In genomic region chr6:35824552-35825192, GRCh38 we compare ENCODE assay signal across 8 cellular contexts. TPM values are rescaled to one million over a fixed set of nuclear protein-coding genes. Genes with fewer than 3 reads are reported as not detected.
"Had no signal": no experiment of that assay in that cellular context is flagged by ENCODE, and none has a peak within 500 bp of the region (broad histone marks: within the 10 kb centered on the region; RNA-seq: fewer than 3 reads in every experiment).

No MANE protein-coding gene starts in this region.

- H3K4me3 ChIP-seq: GM23338 had no signal

- ATAC-seq: GM23338 had no signal

- DNase-seq: H9, HCEC 1CT, KBM-7 had no signal

- H2AFZ ChIP-seq: GM23338 had no signal

- H3K27ac ChIP-seq: HL-60 had no signal

- H3K4me2 ChIP-seq: GM23338 had no signal

RNA-seq across cellular contexts. Expression of gene LHFPL5, which starts 19.5 kb away (rescaled TPM):
- total RNA-seq: GM23338, H1, H9, HT1080 had no signal
- polyA plus RNA-seq: GM23338, IgD-negative memory B cell had no signal

RNA-seq across cellular contexts. Expression of gene CLPS, which starts 27.5 kb away (rescaled TPM):
- total RNA-seq: GM23338, H1, H9, HT1080 had no signal
- polyA plus RNA-seq: GM23338, H1, IgD-negative memory B cell had no signal

RNA-seq across cellular contexts. Expression of gene CLPSL1, which starts 43.9 kb away (rescaled TPM):
- total RNA-seq: GM23338, H1, H9, HT1080 had no signal
- polyA plus RNA-seq: GM23338, H1, IgD-negative memory B cell had no signal

RNA-seq across cellular contexts. Expression of gene CLPSL2, which starts 48.3 kb away (rescaled TPM):
- total RNA-seq: HT1080 had no signal
- polyA plus RNA-seq: IgD-negative memory B cell had no signal
